Comparison of ENCODE assay signal across 25 cellular contexts in the genomic region with DNA sequence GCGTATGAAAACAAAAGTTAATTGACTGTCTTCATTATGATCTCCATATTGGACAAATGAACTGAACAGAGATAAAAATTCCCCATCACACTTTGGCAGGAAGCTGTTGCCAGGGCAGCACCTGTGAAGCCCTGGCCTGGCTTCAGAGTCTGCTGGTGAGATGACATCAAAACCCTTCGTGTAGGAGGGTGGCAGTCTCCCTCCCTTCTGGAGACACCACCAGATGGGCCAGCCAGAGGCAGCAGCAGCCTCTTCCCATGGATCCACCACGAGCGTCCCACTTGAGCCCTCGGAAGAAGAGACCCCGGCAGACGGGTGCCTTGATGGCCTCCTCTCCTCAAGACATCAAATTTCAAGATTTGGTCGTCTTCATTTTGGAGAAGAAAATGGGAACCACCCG. TPM values are rescaled to one million over a fixed set of nuclear protein-coding genes. Genes with fewer than 3 reads are reported as not detected.
"Had no signal": no experiment of that assay in that cellular context is flagged by ENCODE, and none has a peak within 500 bp of the region (broad histone marks: within the 10 kb centered on the region; RNA-seq: fewer than 3 reads in every experiment).

A gene (plus strand): TSS at position 194 of the 400 bp plus-strand sequence. CDS start 64 bp downstream, at position 258.

- H3K27me3 ChIP-seq: ascending aorta, body of pancreas had no signal

- H3K36me3 ChIP-seq: ascending aorta had no signal

- H3K4me3 ChIP-seq: ascending aorta, body of pancreas, PC-9 had no signal

- DNase-seq: activated CD4-positive, alpha-beta T cell treated with anti-CD3 and anti-CD28 coated beads for 4 hours; activated CD8-positive, alpha-beta memory T cell treated with anti-CD3 and anti-CD28 coated beads, Interleukin-2, amount 50 U/mL, for 4 hours; activated effector memory CD4-positive, alpha-beta T cell treated with anti-CD3 and anti-CD28 coated beads, Interleukin-2, amount 50 U/mL, for 16 hours; activated naive CD4-positive, alpha-beta T cell treated with Interleukin-2 at 50 U/mL for 16 hours; activated naive CD8-positive, alpha-beta T cell treated with anti-CD3 and anti-CD28 coated beads, Interleukin-2, amount 50 U/mL, for 24 hours; activated T-cell treated with anti-CD3 and anti-CD28 coated beads, Interleukin-2, amount 50 U/mL, for 1 hour; amniotic stem cell; body of pancreas; central memory CD4-positive, alpha-beta T cell; NCI-H1105 treated with DMSO at 0.1 percent for 48 hours; NCI-H1436 treated with DMSO at 0.1 percent for 48 hours; NCI-H187; NCI-H2081; NCI-H446; NCI-H524; PC-9; SHP77 treated with DMSO at 0.1 percent for 48 hours had no signal

- H3K9me3 Mint-ChIP-seq: activated CD8-positive, alpha-beta T cell treated with anti-CD3 and anti-CD28 coated beads for 36 hours; activated naive CD8-positive, alpha-beta T cell treated with anti-CD3 and anti-CD28 coated beads, Interleukin-2, amount 50 U/mL, for 24 hours; activated T-helper 1 cell treated with anti-CD3 and anti-CD28 coated beads, Interleukin-12 subunit alpha, Interleukin-12 subunit beta, Interleukin-2, Interleukin-4 antibody, amounts not matched to agents 30 ng/mL and 10 ng/mL and 1 ng/mL, durations not matched to agents 14 hours and 24 hours and 36 hours; T-helper 1 cell treated with Interleukin-12 subunit alpha and Interleukin-12 subunit beta and Interleukin-4 antibody, amounts not matched to agents 30 μg/mL and 1 μg/mL, for 36 hours had no signal

- H3K27ac Mint-ChIP-seq: activated CD8-positive, alpha-beta T cell treated with anti-CD3 and anti-CD28 coated beads for 36 hours; activated naive CD4-positive, alpha-beta T cell treated with anti-CD3 and anti-CD28 coated beads, Interleukin-2, amount 50 U/mL, for 72 hours; activated naive CD8-positive, alpha-beta T cell treated with anti-CD3 and anti-CD28 coated beads, Interleukin-2, amount 50 U/mL, for 24 hours; activated T-helper 1 cell treated with anti-CD3 and anti-CD28 coated beads, Interleukin-12 subunit alpha, Interleukin-12 subunit beta, Interleukin-2, Interleukin-4 antibody, amounts not matched to agents 30 ng/mL and 10 ng/mL and 1 ng/mL, durations not matched to agents 14 hours and 24 hours and 36 hours; T-helper 1 cell treated with Interleukin-12 subunit alpha and Interleukin-12 subunit beta and Interleukin-4 antibody, amounts not matched to agents 30 μg/mL and 1 μg/mL, for 36 hours had no signal

- H2AFZ ChIP-seq: PC-9 had no signal

- H3K4me1 ChIP-seq: ascending aorta, body of pancreas had no signal

- H3K4me2 ChIP-seq: PC-9 had no signal

- H3K9me3 ChIP-seq: ascending aorta, body of pancreas had no signal

- H3K27ac ChIP-seq: ascending aorta, body of pancreas, PC-9 had no signal

- H3K4me3 Mint-ChIP-seq: activated CD8-positive, alpha-beta T cell treated with anti-CD3 and anti-CD28 coated beads for 36 hours; activated naive CD8-positive, alpha-beta T cell treated with anti-CD3 and anti-CD28 coated beads, Interleukin-2, amount 50 U/mL, for 24 hours; activated T-helper 1 cell treated with anti-CD3 and anti-CD28 coated beads, Interleukin-12 subunit alpha, Interleukin-12 subunit beta, Interleukin-2, Interleukin-4 antibody, amounts not matched to agents 30 ng/mL and 10 ng/mL and 1 ng/mL, durations not matched to agents 14 hours and 24 hours and 36 hours; T-helper 1 cell treated with Interleukin-12 subunit alpha and Interleukin-12 subunit beta and Interleukin-4 antibody, amounts not matched to agents 30 μg/mL and 1 μg/mL, for 36 hours had no signal

- ATAC-seq: activated CD4-positive, CD25-positive, alpha-beta regulatory T cell treated with anti-CD3 and anti-CD28 coated beads, Interleukin-2, amount 50 U/mL, for 24 hours; body of pancreas had no signal

RNA-seq across cellular contexts. Expression of the gene that starts here (rescaled TPM):
- total RNA-seq: activated CD8-positive, alpha-beta T cell treated with anti-CD3 and anti-CD28 coated beads for 36 hours; activated T-helper 1 cell treated with anti-CD3 and anti-CD28 coated beads, Interleukin-12 subunit alpha, Interleukin-12 subunit beta, Interleukin-2, Interleukin-4 antibody, amounts not matched to agents 30 ng/mL and 10 ng/mL and 1 ng/mL, durations not matched to agents 14 hours and 24 hours and 36 hours; ascending aorta; body of pancreas; bronchial epithelial cell; PC-9; SK-MEL-5 had no signal
